Comparison of ENCODE assay signal across 8 cellular contexts in genomic region chr12:120709976-120710804, GRCh38. TPM values are rescaled to one million over a fixed set of nuclear protein-coding genes. Genes with fewer than 3 reads are reported as not detected.
A peak's percentile ranks its signal among the peaks of the same experiment; 100 is the strongest.
DNase-seq lines count a peak whose midpoint lies in the region; ATAC-seq lines count a peak whose summit lies in the region.

Gene UNC119B (plus strand): TSS chr12:120710458. CDS start chr12:120710475, 17 bp downstream.

- peak; percentile 72 for ATAC-seq in GM21528 (IDR thresholded peaks at IDR 0.05; ENCODE audit: low FRiP score, unreplicated experiment)
- ATAC-seq in right cardiac atrium: peak; percentile 94

- peak within 1 kb of the TSS; percentile 95 for H3K9ac ChIP-seq in Karpas-422 (ENCODE audit: low read length)

- no peaks in the 10 kb centered on the region for H3K9me2 ChIP-seq in Karpas-422 (replicated peaks; ENCODE audit: insufficient read depth, low read length)

- peak within 1 kb of the TSS; percentile 90 for H3K4me3 ChIP-seq in Karpas-422 (ENCODE audit: low read length)
- H3K4me3 ChIP-seq in right cardiac atrium (ENCODE audit: low read length): peak within 1 kb of the TSS; percentile 92
- peak within 1 kb of the TSS; percentile 93 for H3K4me3 ChIP-seq in urinary bladder (ENCODE audit: low read depth, low read length)

- H4K20me1 ChIP-seq in Karpas-422 (ENCODE audit: insufficient read depth, low read depth, low read length): peaks cover 7% of the 10 kb centered on the region; the same call in 1 of the 2 replicates

- H3K27me3 ChIP-seq in Karpas-422 (ENCODE audit: low read length): no peaks in the 10 kb centered on the region
- H3K27me3 ChIP-seq in right cardiac atrium (ENCODE audit: control insufficient read depth, insufficient read depth): no peaks in the 10 kb centered on the region

- H2AFZ ChIP-seq in Karpas-422 (ENCODE audit: low read length): peak within 1 kb of the TSS; percentile 75; the same call in 1 of the 2 replicates

- no peaks in the 10 kb centered on the region for H3K9me3 ChIP-seq in Karpas-422 (ENCODE audit: low read length)
- H3K9me3 ChIP-seq in right cardiac atrium (ENCODE audit: control insufficient read depth, low read length): no peaks in the 10 kb centered on the region

- DNase-seq in D341Med (ENCODE audit: low spot score): peak; percentile 94
- DNase-seq in Karpas-422: peak; percentile 85
- DNase-seq in T-helper 2 cell: peak; percentile 61 to 77 (median 62)
- peak; percentile 58 for DNase-seq in amniotic epithelial cell (ENCODE audit: low read depth)
- peak; percentile 82 to 93 (median 90) for DNase-seq in right cardiac atrium
- no peak for DNase-seq in pulmonary artery endothelial cell (ENCODE audit: low read depth, low spot score)

- WGBS in right cardiac atrium: under 1% methylated on average over 76 of the region's 76 CpGs
- under 1% methylated on average over 76 of the region's 76 CpGs for WGBS in urinary bladder

- H3K4me2 ChIP-seq in Karpas-422 (ENCODE audit: low read depth, low read length, poor library complexity, severe bottlenecking): peak within 1 kb of the TSS; percentile 80

- 0 out of 2 replicates have a peak, but pooled peaks cover 3% of the 10 kb centered on the region for H3K36me3 ChIP-seq in Karpas-422 (ENCODE audit: insufficient read depth, low read length)
- no peaks in the 10 kb centered on the region for H3K36me3 ChIP-seq in urinary bladder (ENCODE audit: insufficient read depth)

- H3K4me1 ChIP-seq in Karpas-422 (ENCODE audit: low read length) (peaks cover 27% of the 10 kb centered on the region), right cardiac atrium (ENCODE audit: control insufficient read depth, insufficient read depth, low read length) (peaks cover 11% of the 10 kb centered on the region), urinary bladder (ENCODE audit: insufficient read depth) (no peaks in the 10 kb centered on the region)

- H3K27ac ChIP-seq in Karpas-422 (ENCODE audit: low read length): peak within 1 kb of the TSS; percentile 55
- H3K27ac ChIP-seq in right cardiac atrium (ENCODE audit: low read length): peak within 1 kb of the TSS; percentile 86
- peak within 1 kb of the TSS; percentile 74 for H3K27ac ChIP-seq in urinary bladder (ENCODE audit: low read depth)

- intact Hi-C loops in right cardiac atrium (cut with DNase I): loop anchor here in 2 of 4 donors (5.0 kb wide), 3 partner anchors 63 to 128 kb away; partner anchors contain the start of gene POP5 (in 1 of the 2)

- peaks cover 24% of the 10 kb centered on the region for H3K79me2 ChIP-seq in Karpas-422 (ENCODE audit: low read length)

RNA-seq across cellular contexts. Expression of gene UNC119B, which starts in this region (rescaled TPM):
- 19.7 and 28.8 TPM in 2 replicates for total RNA-seq in Karpas-422 (2014; rRNA removed; shearing (Covaris generic); ENCODE audit: low replicate concordance)
- total RNA-seq in right cardiac atrium (10 to 100 TPM; 15.7 to 17.8 (median 16.7) TPM), pulmonary artery endothelial cell (26.1 and 29.1 TPM in 2 replicates), urinary bladder (17.5 TPM)
- polyA plus RNA-seq in right cardiac atrium (7.0 TPM), urinary bladder (24.8 TPM)
